Comparison of ENCODE assay signal across 15 cellular contexts in genomic region chr4:143023519-143023918, GRCh38.
A peak's percentile ranks its signal among the peaks of the same experiment; 100 is the strongest.
DNase-seq lines count a peak whose midpoint lies in the region; ATAC-seq lines count a peak whose summit lies in the region.
"Had no signal": no experiment of that assay in that cellular context is flagged by ENCODE, and none has a peak within 500 bp of the region (broad histone marks: within the 10 kb centered on the region; RNA-seq: fewer than 3 reads in every experiment).

No MANE protein-coding gene starts in this region.

- peak; percentile 3 for DNase-seq in SIG-M5 (lab: John Stamatoyannopoulos, UW)
- no peak for DNase-seq in stimulated activated CD4-positive, alpha-beta T cell treated with anti-CD3 and anti-CD28 coated beads, Interleukin-4, amount 100 ng/mL, for 24 hours
- DNase-seq in G401 (ENCODE audit: low spot score): no peak
- DNase-seq in stimulated activated CD4-positive, alpha-beta T cell treated with anti-CD3 and anti-CD28 coated beads, Interleukin-4, amount 100 ng/mL, for 1 hour: no peak
- DNase-seq: activated CD4-positive, alpha-beta T cell treated with anti-CD3 and anti-CD28 coated beads, Interleukin-2, amount 50 U/mL, for 4 hours; activated T-cell treated with anti-CD3 and anti-CD28 coated beads, Interleukin-2, amount 50 U/mL, for 24 hours; hippocampal formation; kidney glomerular epithelial cell; MG63; NCI-H2171 treated with DMSO at 0.1 percent for 48 hours; retina had no signal

- in situ Hi-C loops in G401 (cut with HindIII; ENCODE audit: low sequenced_read_pairs): no loop called here

- ATAC-seq in GM18517 (IDR thresholded peaks at IDR 0.05; ENCODE audit: unreplicated experiment) (peak; percentile 27), GM21447 (IDR thresholded peaks at IDR 0.05; ENCODE audit: unreplicated experiment) (peak; percentile 46), HG03354 (IDR thresholded peaks at IDR 0.05; ENCODE audit: poor library complexity, severe bottlenecking, unreplicated experiment) (peak; percentile 38), GM18858 (IDR thresholded peaks at IDR 0.05; ENCODE audit: unreplicated experiment) (no peak)
